1 cellular context compared by ENCODE assay signal in genomic region chr17:76477576-76477975, GRCh38.
TF ChIP-seq lines count a peak whose summit lies in the region.

No MANE protein-coding gene starts in this region.

TF ChIP-seq in IMR-90, 13 proteins besides CTCF, POLR2A, EP300 and RAD21:
- TF ChIP-seq SMC3 (IDR thresholded peaks at IDR 0.05; ENCODE audit: low read depth, low read length) (no peak), FOS (IDR thresholded peaks at IDR 0.05; ENCODE audit: low read depth, low read length) (no peak), MAFK (IDR thresholded peaks at IDR 0.05; ENCODE audit: low read depth, low read length) (no peak), MAZ (IDR thresholded peaks at IDR 0.05; ENCODE audit: borderline replicate concordance, low read depth, low read length) (no peak), CEBPB (IDR thresholded peaks at IDR 0.05; ENCODE audit: low read depth, low read length) (no peak), NFE2L2 (IDR thresholded peaks at IDR 0.05; ENCODE audit: low read depth, low read length) (no peak), RCOR1 (IDR thresholded peaks at IDR 0.05; ENCODE audit: insufficient replicate concordance, low read length) (no peak), ELK1 (IDR thresholded peaks at IDR 0.05; ENCODE audit: borderline replicate concordance, low read depth, low read length) (no peak), MXI1 (IDR thresholded peaks at IDR 0.05; ENCODE audit: borderline replicate concordance, low read depth, low read length) (no peak)
- TF ChIP-seq, protein P1, sequence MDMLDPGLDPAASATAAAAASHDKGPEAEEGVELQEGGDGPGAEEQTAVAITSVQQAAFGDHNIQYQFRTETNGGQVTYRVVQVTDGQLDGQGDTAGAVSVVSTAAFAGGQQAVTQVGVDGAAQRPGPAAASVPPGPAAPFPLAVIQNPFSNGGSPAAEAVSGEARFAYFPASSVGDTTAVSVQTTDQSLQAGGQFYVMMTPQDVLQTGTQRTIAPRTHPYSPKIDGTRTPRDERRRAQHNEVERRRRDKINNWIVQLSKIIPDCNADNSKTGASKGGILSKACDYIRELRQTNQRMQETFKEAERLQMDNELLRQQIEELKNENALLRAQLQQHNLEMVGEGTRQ (IDR thresholded peaks at IDR 0.05; ENCODE audit: low read depth, low read length), result no peak
